30 cellular contexts compared by ENCODE assay signal in the genomic region with DNA sequence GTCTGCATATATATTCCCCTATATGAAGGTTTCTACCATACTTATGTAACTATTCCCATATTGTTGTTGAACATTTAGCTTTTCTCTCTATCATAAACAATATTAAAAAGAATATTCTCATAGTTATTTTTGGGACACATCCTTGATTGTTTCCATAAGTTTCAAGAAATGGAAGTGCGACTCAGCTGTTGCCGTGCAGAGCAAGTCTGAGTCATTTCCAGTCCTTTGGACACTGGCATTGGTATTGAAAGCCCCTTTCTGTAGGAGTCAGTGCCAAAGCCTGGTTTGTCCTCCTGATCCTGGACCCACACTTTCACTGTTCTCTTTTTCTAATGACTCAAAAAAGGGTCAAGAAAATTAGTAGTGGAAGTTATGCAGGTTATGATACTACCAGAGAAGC.
DNase-seq lines count a peak whose midpoint lies in the region; TF ChIP-seq lines count a peak whose summit lies in the region.
"Had no signal": no experiment of that assay in that cellular context is flagged by ENCODE, and none has a peak within 500 bp of the region (broad histone marks: within the 10 kb centered on the region; RNA-seq: fewer than 3 reads in every experiment).

No MANE protein-coding gene starts in this region.

- H3K4me1 ChIP-seq in SJCRH30: no peaks in the 10 kb centered on the region
- H3K4me1 ChIP-seq: body of pancreas, Caco-2, suprapubic skin, upper lobe of right lung had no signal

- no peaks in the 10 kb centered on the region for H3K9me3 ChIP-seq in MG63
- no peaks in the 10 kb centered on the region for H3K9me3 ChIP-seq in SJCRH30 (replicated peaks)
- H3K9me3 ChIP-seq: BLaER1 treated with 17β-estradiol and CSF1 and Interleukin-3, amounts not matched to agents 10 nM and 100 nM; body of pancreas; Caco-2; mucosa of descending colon; suprapubic skin; upper lobe of right lung had no signal

- H3K4me3 ChIP-seq in MG63 (no peak overlapping the region), dorsolateral prefrontal cortex (no peak overlapping the region), SJCRH30 (no peak overlapping the region)
- H3K4me3 ChIP-seq: BLaER1 treated with 17β-estradiol and CSF1 and Interleukin-3, amounts not matched to agents 10 nM and 100 nM; body of pancreas; GM12878; lung; mucosa of descending colon; suprapubic skin; upper lobe of right lung had no signal

- DNase-seq in EH (ENCODE audit: low read depth): peak; percentile 20
- peak; percentile 6 for DNase-seq in MG63
- DNase-seq in fibroblast of gingiva (ENCODE audit: low read depth): peak; percentile 19
- DNase-seq in lung microvascular endothelial cell (ENCODE audit: low read depth in 2 of 2): peak; percentile 17 to 67
- DNase-seq in dorsolateral prefrontal cortex: no peak
- no peak for DNase-seq in ecto neural progenitor cell (ENCODE audit: low spot score)
- DNase-seq in SJCRH30: no peak
- DNase-seq in pons (ENCODE audit: low spot score): no peak
- DNase-seq: activated CD4-positive, alpha-beta T cell treated with anti-CD3 and anti-CD28 coated beads for 36 hours; activated CD8-positive, alpha-beta memory T cell treated with anti-CD3 and anti-CD28 coated beads, Interleukin-2, amount 50 U/mL, for 48 hours; activated CD8-positive, alpha-beta T cell treated with anti-CD3 and anti-CD28 coated beads for 36 hours; activated naive CD4-positive, alpha-beta T cell treated with anti-CD3 and anti-CD28 coated beads for 36 hours; body of pancreas; Caco-2; cerebellar nuclear complex; DMS79; mucosa of descending colon; NCI-H1436 treated with DMSO at 0.1 percent for 48 hours; NCI-H2081 treated with DMSO at 0.1 percent for 48 hours; NCI-H226; NCI-H526 treated with DMSO at 0.1 percent for 48 hours; NK-92 treated with Interleukin-12 subunit alpha and Interleukin-12 subunit beta, amount 100 ng/mL, for 24 hours; stimulated activated naive B cell treated with anti-CD40 and anti-IgM and Interleukin-4, amounts not matched to agents 10 μg/mL and 1 μg/mL and 100 μg/mL, for 72 hours; upper lobe of right lung had no signal

- H3K36me3 ChIP-seq in MG63: no peaks in the 10 kb centered on the region
- H3K36me3 ChIP-seq in SJCRH30: no peaks in the 10 kb centered on the region
- H3K36me3 ChIP-seq: BLaER1 treated with 17β-estradiol and CSF1 and Interleukin-3, amounts not matched to agents 10 nM and 100 nM; suprapubic skin; upper lobe of right lung had no signal

- no peak for TF ChIP-seq CTCF in dorsolateral prefrontal cortex (IDR thresholded peaks at IDR 0.05 in 54 of 56, conservative IDR thresholded peaks at IDR 0.05 in 2 of 56; ENCODE audit: low read depth in 1 of 56, partially characterized antibody in 56 of 56)

- no peaks in the 10 kb centered on the region for H3K27me3 ChIP-seq in MG63
- H3K27me3 ChIP-seq in dorsolateral prefrontal cortex: peaks cover 0 to 73% (median 19%) of the 10 kb centered on the region in 45 donors
- no peaks in the 10 kb centered on the region for H3K27me3 ChIP-seq in SJCRH30
- H3K27me3 ChIP-seq: body of pancreas, suprapubic skin, upper lobe of right lung had no signal

- no peak overlapping the region for H3K27ac ChIP-seq in dorsolateral prefrontal cortex
- H3K27ac ChIP-seq in SJCRH30: no peak overlapping the region
- H3K27ac ChIP-seq: BLaER1 treated with 17β-estradiol and CSF1 and Interleukin-3, amounts not matched to agents 10 nM and 100 nM; body of pancreas; HL-60; KMS-11; suprapubic skin; upper lobe of right lung had no signal

- intact Hi-C loops in dorsolateral prefrontal cortex (cut with DNase I): no loop called here

Comparison
In these comparisons a context has a peak if more than half of its experiments do, and no peak if none do; other contexts are left out.
1. DNase-seq: peak in EH (single experiment), MG63 (single experiment), fibroblast of gingiva (single experiment) and lung microvascular endothelial cell (2 of 2); none in dorsolateral prefrontal cortex (0 of 10), ecto neural progenitor cell (single experiment), SJCRH30 (0 of 2) and pons (single experiment).